3 cellular contexts compared by ENCODE assay signal in the genomic region with DNA sequence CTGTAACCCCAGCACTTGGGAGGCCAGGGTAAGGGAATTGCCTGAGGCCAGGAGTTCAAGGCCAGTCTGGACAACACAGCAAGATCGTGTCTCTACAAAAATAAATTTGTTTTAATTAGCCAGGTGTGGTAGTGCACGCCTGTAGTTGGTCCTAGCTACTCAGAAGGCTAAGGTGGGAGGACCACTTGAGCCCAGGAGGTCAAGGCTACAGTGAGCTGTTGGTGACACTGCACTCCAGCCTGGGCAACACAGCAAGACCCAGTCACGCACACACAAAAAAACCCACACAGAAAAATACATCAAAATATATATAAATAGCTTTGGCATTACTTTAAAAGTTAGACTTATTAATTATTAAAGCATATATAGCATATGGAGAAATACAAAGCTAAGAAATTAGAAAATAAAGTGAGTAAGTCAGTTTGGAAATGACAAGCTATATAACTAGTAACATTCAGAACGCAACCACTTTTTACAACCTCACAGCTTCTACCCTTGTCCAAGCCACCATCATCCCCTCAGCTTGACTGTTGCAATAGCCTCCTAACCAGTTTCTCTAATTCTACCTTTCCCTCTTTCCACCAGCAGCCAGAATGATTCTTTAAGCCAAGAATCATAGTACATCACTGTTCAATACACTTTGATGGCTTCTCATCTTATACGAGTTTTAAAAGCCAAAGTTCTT.
TF ChIP-seq lines count a peak whose summit lies in the region.

No MANE protein-coding gene starts in this region.

TF ChIP-seq in GM12891, 5 proteins besides CTCF, POLR2A, EP300 and RAD21:
- TF ChIP-seq TAF1 (IDR thresholded peaks at IDR 0.05; ENCODE audit: low read depth, low read length) (no peak), SPI1 (IDR thresholded peaks at IDR 0.05; ENCODE audit: low read depth, low read length) (no peak), POLR2AphosphoS5 (IDR thresholded peaks at IDR 0.05; ENCODE audit: low read depth, low read length) (no peak), PAX5 (IDR thresholded peaks at IDR 0.05; ENCODE audit: insufficient read depth, low read length, severe bottlenecking) (no peak), POU2F2 (IDR thresholded peaks at IDR 0.05; ENCODE audit: low read depth, low read length) (no peak)

TF ChIP-seq in IMR-90, 13 proteins besides CTCF, POLR2A, EP300 and RAD21:
- no peak for TF ChIP-seq CEBPB (IDR thresholded peaks at IDR 0.05; ENCODE audit: low read depth, low read length)
- no peak for TF ChIP-seq NFE2L2 (IDR thresholded peaks at IDR 0.05; ENCODE audit: low read depth, low read length)
- TF ChIP-seq FOS (IDR thresholded peaks at IDR 0.05; ENCODE audit: low read depth, low read length): no peak
- TF ChIP-seq BHLHE40 (IDR thresholded peaks at IDR 0.05; ENCODE audit: low read depth, low read length): no peak
- no peak for TF ChIP-seq SMC3 (IDR thresholded peaks at IDR 0.05; ENCODE audit: low read depth, low read length)
- TF ChIP-seq, protein P1, sequence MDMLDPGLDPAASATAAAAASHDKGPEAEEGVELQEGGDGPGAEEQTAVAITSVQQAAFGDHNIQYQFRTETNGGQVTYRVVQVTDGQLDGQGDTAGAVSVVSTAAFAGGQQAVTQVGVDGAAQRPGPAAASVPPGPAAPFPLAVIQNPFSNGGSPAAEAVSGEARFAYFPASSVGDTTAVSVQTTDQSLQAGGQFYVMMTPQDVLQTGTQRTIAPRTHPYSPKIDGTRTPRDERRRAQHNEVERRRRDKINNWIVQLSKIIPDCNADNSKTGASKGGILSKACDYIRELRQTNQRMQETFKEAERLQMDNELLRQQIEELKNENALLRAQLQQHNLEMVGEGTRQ (IDR thresholded peaks at IDR 0.05; ENCODE audit: low read depth, low read length): no peak
- no peak for TF ChIP-seq MAZ (IDR thresholded peaks at IDR 0.05; ENCODE audit: borderline replicate concordance, low read depth, low read length)
TF ChIP-seq in IMR-90: peak in this region for 0.

TF ChIP-seq in K562, 482 proteins besides CTCF, POLR2A, EP300 and RAD21:
- no peak for TF ChIP-seq KDM1A (IDR thresholded peaks at IDR 0.05)
- peak; percentile 81 for TF ChIP-seq ZNF121 (CRISPR knock-in tag; conservative IDR thresholded peaks at IDR 0.05)
TF ChIP-seq in K562: peak in this region for 1.
